Comparison of ENCODE assay signal across 9 cellular contexts in genomic region chr6:122476131-122476530, GRCh38. TPM values are rescaled to one million over a fixed set of nuclear protein-coding genes. Genes with fewer than 3 reads are reported as not detected.
DNase-seq lines count a peak whose midpoint lies in the region; ATAC-seq and TF ChIP-seq lines count a peak whose summit lies in the region.
"Had no signal": no experiment of that assay in that cellular context is flagged by ENCODE, and none has a peak within 500 bp of the region (broad histone marks: within the 10 kb centered on the region; RNA-seq: fewer than 3 reads in every experiment).

No MANE protein-coding gene starts in this region.

- no peaks in the 10 kb centered on the region for H3K27me3 Mint-ChIP-seq in activated T-cell treated with anti-CD3 and anti-CD28 coated beads, Interleukin-2, amount 50 U/mL, for 24 hours

- H3K36me3 ChIP-seq in heart left ventricle (no peaks in the 10 kb centered on the region), OCI-LY7 (ENCODE audit: insufficient read depth, low read length) (no peaks in the 10 kb centered on the region), fibroblast of lung (ENCODE audit: control insufficient read depth, insufficient read depth, low read length) (no peaks in the 10 kb centered on the region), uterus (no peaks in the 10 kb centered on the region)

- H3K79me2 ChIP-seq in OCI-LY7 (ENCODE audit: insufficient read depth, low read depth, low read length) = peaks cover 11% of the 10 kb centered on the region; the same call in 1 of the 2 replicates
- peaks cover 5% of the 10 kb centered on the region for H3K79me2 ChIP-seq in fibroblast of lung (ENCODE audit: control insufficient read depth, insufficient read depth, low read length)

- H3K9me3 ChIP-seq in heart left ventricle = no peaks in the 10 kb centered on the region
- no peaks in the 10 kb centered on the region for H3K9me3 ChIP-seq in right cardiac atrium (ENCODE audit: control insufficient read depth, low read length)
- no peaks in the 10 kb centered on the region for H3K9me3 ChIP-seq in OCI-LY7 (ENCODE audit: low read length)
- no peaks in the 10 kb centered on the region for H3K9me3 ChIP-seq in fibroblast of lung (ENCODE audit: control insufficient read depth, insufficient read depth, low read depth, low read length)
- H3K9me3 ChIP-seq in uterus = no peaks in the 10 kb centered on the region

- POLR2A ChIA-PET in OCI-LY7 (lab: Charles Lee) = no interaction called here

- H3K4me1 Mint-ChIP-seq in activated T-cell treated with anti-CD3 and anti-CD28 coated beads, Interleukin-2, amount 50 U/mL, for 24 hours (ENCODE audit: low read depth) = peaks cover 2% of the 10 kb centered on the region

- no peak overlapping the region for H3K4me2 ChIP-seq in OCI-LY7 (ENCODE audit: low read length)
- H3K4me2 ChIP-seq in fibroblast of lung (ENCODE audit: extremely low read depth, insufficient read depth, low read length) = no peak overlapping the region

- intact Hi-C loops in heart left ventricle (cut with DNase I) (loop anchor here in 7 of 10 donors (5.0 to 10.0 kb wide), 3 partner anchors 51 to 81 kb away; partner anchors contain the start of gene HSF2 (in 1 of the 7)), right cardiac atrium (cut with DNase I) (loop anchor here in 1 of 4 donors (10.0 kb wide), 1 partner anchor 81 kb away; the partner anchor contains the start of gene HSF2), OCI-LY7 (cut with micrococcal nuclease; ENCODE audit: unreplicated experiment) (no loop called here), uterus (cut with DNase I; ENCODE audit: low total_unique reads) (no loop called here)

- no peak overlapping the region for H3K27ac Mint-ChIP-seq in activated T-cell treated with anti-CD3 and anti-CD28 coated beads, Interleukin-2, amount 50 U/mL, for 24 hours

- no peaks in the 10 kb centered on the region for H3K9me3 Mint-ChIP-seq in activated T-cell treated with anti-CD3 and anti-CD28 coated beads, Interleukin-2, amount 50 U/mL, for 24 hours
- H3K9me3 Mint-ChIP-seq: naive thymus-derived CD8-positive, alpha-beta T cell had no signal

- no peak overlapping the region for H2AFZ ChIP-seq in OCI-LY7 (ENCODE audit: low read length)
- no peak overlapping the region for H2AFZ ChIP-seq in fibroblast of lung (ENCODE audit: low read length)

- peaks cover 10% of the 10 kb centered on the region for H3K36me3 Mint-ChIP-seq in activated T-cell treated with anti-CD3 and anti-CD28 coated beads, Interleukin-2, amount 50 U/mL, for 24 hours (ENCODE audit: low read depth)

- BruUV-seq in OCI-LY7 (replicated peaks; lab: Mats Ljungman, UMichigan) = no TSS peak

- DNase-seq in heart left ventricle (no peak), right cardiac atrium (no peak), OCI-LY7 (ENCODE audit: low spot score) (peak; percentile 34), fibroblast of lung (ENCODE audit: low read depth in 2 of 2) (peak; percentile 9 to 57), uterus (no peak)
- DNase-seq in activated T-cell treated with anti-CD3 and anti-CD28 coated beads, Interleukin-2, amount 50 U/mL, for 24 hours = no peak
- no peak for DNase-seq in activated CD4-positive, alpha-beta T cell treated with anti-CD3 and anti-CD28 coated beads for 48 hours

- H3K9me2 ChIP-seq in OCI-LY7 (ENCODE audit: insufficient read depth, low read length) = no peaks in the 10 kb centered on the region

- ATAC-seq in heart left ventricle (no peak), right cardiac atrium (no peak), GM21381 (IDR thresholded peaks at IDR 0.05; ENCODE audit: unreplicated experiment) (no peak)
- ATAC-seq: naive thymus-derived CD8-positive, alpha-beta T cell had no signal

- TF ChIP-seq CTCF in heart left ventricle (IDR thresholded peaks at IDR 0.05) (peak in 11 of 12 donors; percentile 5 to 58 (median 34)), OCI-LY7 (conservative IDR thresholded peaks at IDR 0.05; ENCODE audit: low read length) (peak; percentile 74), fibroblast of lung (conservative IDR thresholded peaks at IDR 0.05 in 1 of 2, IDR thresholded peaks at IDR 0.05 in 1 of 2; ENCODE audit: low read depth in 1 of 2, low read length in 2 of 2) (peak in 1 of 2 donors; percentile 52), uterus (IDR thresholded peaks at IDR 0.05) (peak in 3 of 4 experiments; percentile 12 to 40 (median 28))

- CTCF ChIA-PET in OCI-LY7 (lab: Charles Lee; ENCODE audit: unreplicated experiment) = no interaction called here

- H4K20me1 ChIP-seq in OCI-LY7 (ENCODE audit: insufficient read depth, low read length) = no peaks in the 10 kb centered on the region
- no peaks in the 10 kb centered on the region for H4K20me1 ChIP-seq in fibroblast of lung (ENCODE audit: control insufficient read depth, extremely low read depth, insufficient read depth, low read length)

- H3K27me3 ChIP-seq in heart left ventricle (no peaks in the 10 kb centered on the region), right cardiac atrium (ENCODE audit: control insufficient read depth, insufficient read depth) (no peaks in the 10 kb centered on the region), fibroblast of lung (ENCODE audit: control insufficient read depth, insufficient read depth, low read length) (no peaks in the 10 kb centered on the region), uterus (no peaks in the 10 kb centered on the region)

- peaks cover 0 to 10% (median 3%) of the 10 kb centered on the region in 12 donors for H3K4me1 ChIP-seq in heart left ventricle
- H3K4me1 ChIP-seq in right cardiac atrium (ENCODE audit: control insufficient read depth, insufficient read depth, low read length) = no peaks in the 10 kb centered on the region
- peaks cover 6% of the 10 kb centered on the region for H3K4me1 ChIP-seq in OCI-LY7 (ENCODE audit: insufficient read depth, low read length, poor library complexity, severe bottlenecking)
- no peaks in the 10 kb centered on the region for H3K4me1 ChIP-seq in fibroblast of lung (ENCODE audit: control insufficient read depth, extremely low read depth, insufficient read depth, low read length)
- no peaks in the 10 kb centered on the region for H3K4me1 ChIP-seq in uterus

- H3K27ac ChIP-seq in heart left ventricle (no peak overlapping the region), right cardiac atrium (ENCODE audit: low read length) (no peak overlapping the region), OCI-LY7 (ENCODE audit: low read depth, low read length, poor library complexity, severe bottlenecking) (no peak overlapping the region), fibroblast of lung (ENCODE audit: insufficient read depth, low read length) (no peak overlapping the region), uterus (no peak overlapping the region)

- no peak overlapping the region for H3K4me3 ChIP-seq in heart left ventricle
- no peak overlapping the region for H3K4me3 ChIP-seq in right cardiac atrium (ENCODE audit: low read length)
- H3K4me3 ChIP-seq in OCI-LY7 (ENCODE audit: low read depth, low read length, poor library complexity, severe bottlenecking) = no peak overlapping the region
- no peak overlapping the region for H3K4me3 ChIP-seq in fibroblast of lung (replicated peaks in 1 of 4; ENCODE audit: control extremely low read depth in 1 of 4, insufficient read depth in 1 of 4, low read depth in 3 of 4, low read length in 4 of 4)
- no peak overlapping the region for H3K4me3 ChIP-seq in uterus

- H3K4me3 Mint-ChIP-seq in activated T-cell treated with anti-CD3 and anti-CD28 coated beads, Interleukin-2, amount 50 U/mL, for 24 hours = no peak overlapping the region
- H3K4me3 Mint-ChIP-seq: naive thymus-derived CD8-positive, alpha-beta T cell had no signal

- H3K9ac ChIP-seq in fibroblast of lung (ENCODE audit: insufficient read depth, low read length) = no peak overlapping the region

- no peak for TF ChIP-seq POLR2A in heart left ventricle (IDR thresholded peaks at IDR 0.05)
- no peak for TF ChIP-seq POLR2A in uterus (IDR thresholded peaks at IDR 0.05)

RNA-seq across cellular contexts. Expression of gene SERINC1, which starts 4.5 kb away (rescaled TPM):
- total RNA-seq in heart left ventricle (100 to 1,000 TPM; 158 to 208 (median 174) TPM), right cardiac atrium (100 to 1,000 TPM; 200 to 231 (median 201) TPM), OCI-LY7 (2022) (26.0 and 26.9 TPM in 2 replicates), fibroblast of lung (241 and 363 TPM in 2 replicates), uterus (100 to 1,000 TPM; 136 to 354 (median 237) TPM)
- polyA plus RNA-seq in heart left ventricle (100 to 1,000 TPM in 1 of 2 donors, 10 to 100 TPM in 1; 50.1 to 171 TPM), right cardiac atrium (120 TPM), fibroblast of lung (176 and 306 TPM in 2 replicates)
- total RNA-seq in OCI-LY7 (2014; rRNA removed; shearing (Covaris generic)) = 12.7 and 12.8 TPM in 2 replicates
- polyA plus RNA-seq in fibroblast of lung (2012) = 123 and 194 TPM in 2 replicates
- 27.0 and 28.9 TPM in 2 replicates for polyA minus RNA-seq in fibroblast of lung (ENCODE audit: low replicate concordance)

Comparison
In these comparisons a context has a peak if more than half of its experiments do, and no peak if none do; other contexts are left out.
1. DNase-seq: peak in OCI-LY7 (single experiment) and fibroblast of lung (2 of 2); none in heart left ventricle (0 of 5), right cardiac atrium (0 of 3), uterus (0 of 2), activated T-cell treated with anti-CD3 and anti-CD28 coated beads, Interleukin-2, amount 50 U/mL, for 24 hours (single experiment) and activated CD4-positive, alpha-beta T cell treated with anti-CD3 and anti-CD28 coated beads for 48 hours (single experiment).
2. intact Hi-C loops: an anchor here in heart left ventricle (5.0 to 10.0 kb wide); none called in OCI-LY7 and uterus.